ENCODE assay signal across 8 cellular contexts in the genomic region with DNA sequence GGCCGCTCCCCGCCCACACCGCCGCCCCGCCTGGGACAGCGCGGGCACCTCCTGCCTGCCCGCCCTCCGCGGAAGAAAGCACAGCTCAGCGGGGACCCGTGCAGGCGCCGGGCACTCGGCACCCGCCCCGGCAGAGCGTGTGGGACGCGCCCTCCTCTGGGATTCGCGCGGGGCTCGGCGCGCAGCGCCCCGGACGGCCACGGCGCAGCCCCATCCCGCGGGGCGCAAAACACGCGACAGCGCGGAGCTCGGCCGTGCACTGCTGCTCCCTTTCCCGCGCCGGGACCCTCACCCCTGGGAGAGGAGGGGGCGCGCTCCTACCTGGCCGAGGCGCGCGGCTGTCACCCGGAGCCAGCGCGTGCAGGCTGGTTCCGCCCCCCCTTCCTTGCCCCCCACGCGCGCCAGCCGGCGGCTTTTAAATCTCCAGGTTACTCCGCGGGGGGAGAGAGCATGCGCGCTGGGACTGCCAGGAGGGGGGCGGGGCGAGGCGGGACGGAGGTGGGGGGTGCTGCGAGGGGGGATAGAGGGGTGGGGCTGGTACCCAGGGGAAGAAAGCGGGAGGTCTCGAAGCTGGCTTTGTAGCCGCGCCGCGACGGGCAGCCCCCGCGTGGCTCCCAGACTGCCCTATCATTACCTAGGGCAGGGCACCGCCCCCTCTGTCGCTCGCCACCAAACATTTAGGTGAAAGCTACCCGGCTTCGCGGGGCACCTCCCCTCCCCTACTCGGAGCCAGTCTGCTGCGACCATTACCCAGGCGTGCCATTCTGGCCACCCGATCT. TPM values are rescaled to one million over a fixed set of nuclear protein-coding genes. Genes with fewer than 3 reads are reported as not detected.
A peak's percentile ranks its signal among the peaks of the same experiment; 100 is the strongest.
DNase-seq lines count a peak whose midpoint lies in the region; ATAC-seq and TF ChIP-seq lines count a peak whose summit lies in the region.

Gene SLC45A3 (minus strand): TSS at position 437 of the 779 bp plus-strand sequence. CDS start 15,853 bp downstream, outside the sequence.

- H3K27ac ChIP-seq in OCI-LY1 (ENCODE audit: low read depth, low read length, poor library complexity, severe bottlenecking), result no peak within 1 kb of the TSS
- H3K27ac ChIP-seq in right cardiac atrium (ENCODE audit: low read length), result peak within 1 kb of the TSS; percentile 36

- H3K36me3 ChIP-seq in OCI-LY1 (ENCODE audit: insufficient read depth, low read length), result no peaks in the 10 kb centered on the region

- H3K4me3 ChIP-seq in OCI-LY1 (ENCODE audit: low read depth, low read length, poor library complexity, severe bottlenecking), result peak within 1 kb of the TSS; percentile 72
- H3K4me3 ChIP-seq in right cardiac atrium (ENCODE audit: low read length), result peak within 1 kb of the TSS; percentile 76

- H3K27me3 ChIP-seq in OCI-LY1 (ENCODE audit: insufficient read depth, low read length), result no peaks in the 10 kb centered on the region; the same call in 1 of the 2 replicates
- no peaks in the 10 kb centered on the region for H3K27me3 ChIP-seq in right cardiac atrium (ENCODE audit: control insufficient read depth, insufficient read depth)

- H3K9me2 ChIP-seq in OCI-LY1 (ENCODE audit: low read depth, low read length), result no peaks in the 10 kb centered on the region

- peak within 1 kb of the TSS; percentile 90 for H3K4me2 ChIP-seq in OCI-LY1 (ENCODE audit: low read length)

- peak; percentile 48 for ATAC-seq in GM19023 (IDR thresholded peaks at IDR 0.05; ENCODE audit: unreplicated experiment)
- peak; percentile 62 to 67 for ATAC-seq in right cardiac atrium
- peak; percentile 33 for ATAC-seq in sciatic nerve
- no peak for ATAC-seq in GM21737 (IDR thresholded peaks at IDR 0.05; ENCODE audit: unreplicated experiment)
- ATAC-seq in GM18858 (IDR thresholded peaks at IDR 0.05; ENCODE audit: unreplicated experiment), result no peak

- H3K79me2 ChIP-seq in OCI-LY1 (ENCODE audit: insufficient read depth, low read length), result no peaks in the 10 kb centered on the region

- 2% methylated on average over 84 of the region's 86 CpGs for WGBS in right cardiac atrium

- peak within 1 kb of the TSS; percentile 49; the same call in 1 of the 2 replicates for H3K9ac ChIP-seq in OCI-LY1 (ENCODE audit: low read length)

- intact Hi-C loops in right cardiac atrium (cut with DNase I), result no loop called here
- intact Hi-C loops in sciatic nerve (cut with DNase I), result no loop called here

- in situ Hi-C loops in ACHN (cut with HindIII; ENCODE audit: low pct_ligation_motif_present, low pct_unique_long_range_greater_than_20kb, low sequenced_read_pairs), result no loop called here

- no peak within 1 kb of the TSS for H2AFZ ChIP-seq in OCI-LY1 (ENCODE audit: low read length)

- H3K4me1 ChIP-seq in OCI-LY1 (ENCODE audit: insufficient read depth, low read length, severe bottlenecking) (peaks cover 11% of the 10 kb centered on the region), right cardiac atrium (ENCODE audit: control insufficient read depth, insufficient read depth, low read length) (peaks cover 3% of the 10 kb centered on the region)

- no peak for TF ChIP-seq CTCF in OCI-LY1 (IDR thresholded peaks at IDR 0.05; ENCODE audit: low read length)

- H3F3A ChIP-seq in OCI-LY1 (ENCODE audit: insufficient read depth, low read length), result no peaks in the 10 kb centered on the region

- no peaks in the 10 kb centered on the region for H3K9me3 ChIP-seq in OCI-LY1 (ENCODE audit: low read length)
- no peaks in the 10 kb centered on the region for H3K9me3 ChIP-seq in right cardiac atrium (ENCODE audit: control insufficient read depth, low read length)

- DNase-seq in ACHN (peak; percentile 28), right cardiac atrium (peak; percentile 28 to 82 (median 76)), sciatic nerve (ENCODE audit: low spot score) (no peak)
- DNase-seq in activated naive CD8-positive, alpha-beta T cell treated with anti-CD3 and anti-CD28 coated beads, Interleukin-2, amount 50 U/mL, for 16 hours (ENCODE audit: low read depth, low spot score), result peak; percentile 14

- H4K20me1 ChIP-seq in OCI-LY1 (ENCODE audit: insufficient read depth, low read length), result no peaks in the 10 kb centered on the region

RNA-seq across cellular contexts. Expression of gene SLC45A3, which starts in this region (rescaled TPM):
- total RNA-seq in right cardiac atrium (1 to 10 TPM; 1.5 to 3.6 (median 2.6) TPM), sciatic nerve (1.3 TPM)
- polyA plus RNA-seq in right cardiac atrium, result 1.5 TPM

Comparison
In these comparisons a context has a peak if more than half of its experiments do, and no peak if none do; other contexts are left out.
1. ATAC-seq: peak in GM19023 (single experiment), right cardiac atrium (2 of 2) and sciatic nerve (single experiment); none in GM21737 (single experiment) and GM18858 (single experiment).